ENCODE assay signal across 1 cellular context in the genomic region with DNA sequence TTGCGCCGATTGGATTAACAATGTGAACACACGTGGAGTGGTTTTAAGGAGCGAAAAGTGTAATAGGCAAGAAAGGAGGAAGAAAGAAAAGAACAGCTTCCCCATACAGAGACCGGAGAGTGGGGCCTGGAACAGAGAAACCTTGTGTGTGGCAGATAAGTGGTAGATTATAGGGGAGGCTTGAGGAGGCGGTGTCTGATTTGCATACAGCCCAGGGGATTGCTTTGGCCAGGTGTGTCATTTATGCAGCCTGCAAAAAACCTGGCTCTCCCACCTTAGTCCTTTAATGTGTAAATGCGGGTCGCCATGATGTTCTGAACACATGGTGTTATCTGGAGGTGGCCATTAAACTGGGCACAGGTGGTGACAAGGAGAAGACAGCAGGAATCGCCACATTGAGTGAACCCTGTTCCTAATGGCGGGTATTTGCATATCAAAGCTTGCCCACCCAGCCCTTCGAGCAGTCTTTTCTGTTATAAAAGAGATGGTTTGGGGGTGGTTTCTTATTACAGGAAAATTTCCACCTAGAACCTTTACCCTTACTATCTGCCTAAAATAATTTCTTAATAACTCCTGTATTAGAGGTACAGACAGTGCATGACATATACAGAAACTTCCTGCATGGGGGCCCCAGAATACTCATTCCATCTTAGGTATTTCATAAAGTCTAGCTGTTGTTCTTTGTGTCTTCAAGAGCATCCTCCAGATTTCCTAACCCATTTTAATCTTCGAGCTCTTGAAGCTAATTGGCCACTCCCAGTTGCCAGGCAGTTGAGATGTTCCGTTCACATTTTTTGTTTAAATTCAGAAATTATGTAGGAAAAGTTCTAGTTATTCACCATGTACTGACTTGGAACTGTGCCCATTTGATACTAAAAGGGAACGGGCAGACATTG.
A peak's percentile ranks its signal among the peaks of the same experiment; 100 is the strongest.
TF ChIP-seq lines count a peak whose summit lies in the region.

No MANE protein-coding gene starts in this region.

TF ChIP-seq in H1, 55 proteins besides CTCF, POLR2A, EP300 and RAD21 (continued from another document):
- TF ChIP-seq MAX (IDR thresholded peaks at IDR 0.05), result peak; percentile 56; the same call in 1 of the 2 replicates
- TF ChIP-seq TCF12 (IDR thresholded peaks at IDR 0.05; ENCODE audit: low read depth, low read length), result 0 out of 2 replicates have a peak, but pooled peaks have one; percentile 27
TF ChIP-seq in H1: peak in this region for 3.
